8 cellular contexts compared by ENCODE assay signal in genomic region chr6:30615219-30615957, GRCh38. TPM values are rescaled to one million over a fixed set of nuclear protein-coding genes. Genes with fewer than 3 reads are reported as not detected.
A peak's percentile ranks its signal among the peaks of the same experiment; 100 is the strongest.
DNase-seq lines count a peak whose midpoint lies in the region; ATAC-seq and TF ChIP-seq lines count a peak whose summit lies in the region.

No MANE protein-coding gene starts in this region.

- peaks cover 16% of the 10 kb centered on the region for H3K36me3 Mint-ChIP-seq in IgD-negative memory B cell

- H3K27me3 Mint-ChIP-seq in IgD-negative memory B cell = no peaks in the 10 kb centered on the region

- H3K27ac Mint-ChIP-seq in IgD-negative memory B cell = peak overlapping the region; percentile 99 to 100 (median 100)

- peak overlapping the region; percentile 81 for H3K4me3 ChIP-seq in hepatocyte

- peak overlapping the region; percentile 90 for H3K4me2 ChIP-seq in hepatocyte

- H3K9me3 ChIP-seq in hepatocyte (ENCODE audit: low read depth) = no peaks in the 10 kb centered on the region

- TF ChIP-seq CTCF in hepatocyte (IDR thresholded peaks at IDR 0.05; ENCODE audit: poor library complexity) = no peak

- H3K4me1 Mint-ChIP-seq in IgD-negative memory B cell = peaks cover 21 to 37% (median 31%) of the 10 kb centered on the region in 3 donors

- no peaks in the 10 kb centered on the region for H3K9me2 ChIP-seq in hepatocyte (replicated peaks; ENCODE audit: insufficient read depth)

- H3K27ac ChIP-seq in angular gyrus (ENCODE audit: low read depth, low read length) (peak overlapping the region; percentile 99), hepatocyte (peak overlapping the region; percentile 98)

- H3K27me3 ChIP-seq in hepatocyte = no peaks in the 10 kb centered on the region

- H3K4me3 Mint-ChIP-seq in IgD-negative memory B cell = peak overlapping the region; percentile 97 to 99 (median 98)

- peaks cover 37% of the 10 kb centered on the region for H3K79me2 ChIP-seq in hepatocyte

- peaks cover 18% of the 10 kb centered on the region for H3K4me1 ChIP-seq in hepatocyte (ENCODE audit: insufficient read depth)

- WGBS in hepatocyte (ENCODE audit: low lambda C conversion rate, missing lambda C conversion rate) = 1% methylated on average over 10 of the region's 10 CpGs

- H4K20me1 ChIP-seq in hepatocyte (ENCODE audit: insufficient read depth, poor library complexity, severe bottlenecking) = peaks cover 21% of the 10 kb centered on the region

- H3K9me3 Mint-ChIP-seq in IgD-negative memory B cell = peaks cover 0 to 2% (median 0%) of the 10 kb centered on the region in 3 donors

- ATAC-seq in GM21737 (IDR thresholded peaks at IDR 0.05; ENCODE audit: unreplicated experiment) (no peak), HG03139 (IDR thresholded peaks at IDR 0.05; ENCODE audit: unreplicated experiment) (no peak)

- H2AFZ ChIP-seq in hepatocyte = no peak overlapping the region

- peaks cover 6% of the 10 kb centered on the region for H3K36me3 ChIP-seq in hepatocyte (replicated peaks; ENCODE audit: insufficient read depth, low read depth)

- DNase-seq in D341Med (ENCODE audit: low spot score) (peak; percentile 48), OCI-M1 (lab: John Stamatoyannopoulos, UW) (peak; percentile 89), hepatocyte (ENCODE audit: low spot score) (peak; percentile 75), pulmonary artery endothelial cell (ENCODE audit: low read depth, low spot score) (peak; percentile 71)

RNA-seq across cellular contexts. Expression of gene PPP1R10, which starts 1.7 kb away (rescaled TPM):
- polyA plus RNA-seq in IgD-negative memory B cell (28.0 TPM), hepatocyte (38.2 and 38.6 TPM in 2 replicates)
- total RNA-seq in hepatocyte (34.5 and 36.2 TPM in 2 replicates), pulmonary artery endothelial cell (12.5 and 18.6 TPM in 2 replicates)

RNA-seq across cellular contexts. Expression of gene MRPS18B, which starts 2.3 kb away (rescaled TPM):
- 146 TPM for polyA plus RNA-seq in IgD-negative memory B cell
- 38.7 and 40.1 TPM in 2 replicates for total RNA-seq in hepatocyte
- polyA plus RNA-seq in hepatocyte = 59.4 and 60.9 TPM in 2 replicates
- 48.8 and 57.7 TPM in 2 replicates for total RNA-seq in pulmonary artery endothelial cell

RNA-seq across cellular contexts. Expression of gene ATAT1, which starts 11.3 kb away (rescaled TPM):
- 2.0 TPM for polyA plus RNA-seq in IgD-negative memory B cell
- 6.9 and 7.0 TPM in 2 replicates for total RNA-seq in hepatocyte
- 18.3 and 19.7 TPM in 2 replicates for polyA plus RNA-seq in hepatocyte
- total RNA-seq in pulmonary artery endothelial cell = 2.6 and 2.8 TPM in 2 replicates

RNA-seq across cellular contexts. Expression of gene C6orf136, which starts 31.5 kb away (rescaled TPM):
- polyA plus RNA-seq in IgD-negative memory B cell (26.9 TPM), hepatocyte (16.9 and 28.0 TPM in 2 replicates)
- total RNA-seq in hepatocyte (8.7 and 21.3 TPM in 2 replicates), pulmonary artery endothelial cell (1.8 and 2.3 TPM in 2 replicates)

RNA-seq across cellular contexts. Expression of gene ABCF1, which starts 44.1 kb away (rescaled TPM):
- polyA plus RNA-seq in IgD-negative memory B cell (33.7 TPM), hepatocyte (62.0 and 71.3 TPM in 2 replicates)
- total RNA-seq in hepatocyte (36.5 and 44.1 TPM in 2 replicates), pulmonary artery endothelial cell (53.0 and 67.9 TPM in 2 replicates)
